29 cellular contexts compared by ENCODE assay signal in the genomic region with DNA sequence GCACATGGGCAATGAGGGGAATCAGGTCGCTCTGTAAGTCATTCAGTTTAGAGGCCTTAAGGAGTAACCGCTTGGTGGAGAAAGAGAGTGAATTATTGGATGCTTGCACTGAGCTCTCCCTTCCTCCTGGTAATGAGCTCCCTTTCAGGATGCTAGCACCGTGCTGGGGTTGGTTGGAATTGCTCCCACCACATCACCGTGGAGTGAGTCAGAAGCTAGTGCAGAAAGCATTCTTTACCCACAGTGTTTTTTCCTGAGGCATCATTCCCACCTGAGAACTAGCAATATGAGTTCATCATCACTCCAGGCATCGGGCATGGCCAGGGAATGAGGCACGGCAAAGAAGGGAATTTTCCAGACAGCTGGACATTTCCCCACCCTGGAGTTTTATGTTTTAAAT. TPM values are rescaled to one million over a fixed set of nuclear protein-coding genes. Genes with fewer than 3 reads are reported as not detected.
DNase-seq lines count a peak whose midpoint lies in the region; ATAC-seq, FAIRE-seq and TF ChIP-seq lines count a peak whose summit lies in the region.
"Had no signal": no experiment of that assay in that cellular context is flagged by ENCODE, and none has a peak within 500 bp of the region (broad histone marks: within the 10 kb centered on the region; RNA-seq: fewer than 3 reads in every experiment).

No MANE protein-coding gene starts in this region.

- in situ Hi-C loops in astrocyte of the spinal cord (cut with HindIII; ENCODE audit: low sequenced_read_pairs) (no loop called here), KBM-7 (cut with MboI; ENCODE audit: low pct_unique_long_range_greater_than_20kb, low sequenced_read_pairs) (no loop called here)

- no peaks in the 10 kb centered on the region for H3K27me3 Mint-ChIP-seq in HFFc6 (ENCODE audit: insufficient read depth)

- no peak for TF ChIP-seq CTCF in astrocyte of the spinal cord (IDR thresholded peaks at IDR 0.05; ENCODE audit: low read depth, low read length)
- TF ChIP-seq CTCF in thoracic aorta (IDR thresholded peaks at IDR 0.05), result no peak
- no peak for TF ChIP-seq CTCF in HFFc6 (IDR thresholded peaks at IDR 0.05)

- no peaks in the 10 kb centered on the region for H3K9me3 ChIP-seq in thoracic aorta
- H3K9me3 ChIP-seq: HAP-1, heart left ventricle, psoas muscle had no signal

- H3K4me3 Mint-ChIP-seq in HFFc6, result no peak overlapping the region
- H3K4me3 Mint-ChIP-seq: activated CD4-positive, alpha-beta T cell treated with anti-CD3 and anti-CD28 coated beads for 36 hours; activated naive CD8-positive, alpha-beta T cell treated with anti-CD3 and anti-CD28 coated beads for 36 hours; B cell; CD8-positive, alpha-beta memory T cell; memory B cell; stimulated activated naive B cell treated with anti-CD40 and anti-IgM and Interleukin-4, amounts not matched to agents 10 μg/mL and 1 μg/mL and 100 μg/mL, for 72 hours had no signal

- peaks cover 12 to 29% of the 10 kb centered on the region in 2 donors for H3K4me1 ChIP-seq in thoracic aorta (ENCODE audit: control insufficient read depth in 1 of 2, low read depth in 2 of 2)
- H3K4me1 ChIP-seq: HAP-1 had no signal

- H3K27me3 ChIP-seq in thoracic aorta (replicated peaks; ENCODE audit: insufficient read depth), result no peaks in the 10 kb centered on the region
- H3K27me3 ChIP-seq: heart left ventricle had no signal

- peaks cover 36% of the 10 kb centered on the region for H3K4me1 Mint-ChIP-seq in HFFc6 (ENCODE audit: low read depth)
- H3K4me1 Mint-ChIP-seq: B cell; CD8-positive, alpha-beta memory T cell; memory B cell; stimulated activated naive B cell treated with anti-CD40 and anti-IgM and Interleukin-4, amounts not matched to agents 10 μg/mL and 1 μg/mL and 100 μg/mL, for 72 hours had no signal

- FAIRE-seq in G401.6 (lab: Jason Lieb, UNC), result peak; percentile 98

- no peaks in the 10 kb centered on the region for H3K36me3 ChIP-seq in thoracic aorta
- H3K36me3 ChIP-seq: HAP-1, heart left ventricle had no signal

- ATAC-seq in thoracic aorta (ENCODE audit: insufficient number of reproducible peaks, low FRiP score, low read depth) (no peak), HG03039 (IDR thresholded peaks at IDR 0.05; ENCODE audit: unreplicated experiment) (no peak)
- ATAC-seq: activated CD4-positive, alpha-beta T cell treated with anti-CD3 and anti-CD28 coated beads for 36 hours; psoas muscle; stimulated activated naive B cell treated with anti-CD40 and anti-IgM and Interleukin-4, amounts not matched to agents 10 μg/mL and 1 μg/mL and 100 μg/mL, for 72 hours had no signal

- H3K36me3 Mint-ChIP-seq in HFFc6 (ENCODE audit: low read depth), result no peaks in the 10 kb centered on the region
- H3K36me3 Mint-ChIP-seq: activated naive CD8-positive, alpha-beta T cell treated with anti-CD3 and anti-CD28 coated beads for 36 hours; CD8-positive, alpha-beta memory T cell; memory B cell; stimulated activated naive B cell treated with anti-CD40 and anti-IgM and Interleukin-4, amounts not matched to agents 10 μg/mL and 1 μg/mL and 100 μg/mL, for 72 hours had no signal

- DNase-seq in astrocyte of the spinal cord (ENCODE audit: low read depth, low spot score) (peak; percentile 27), islet precursor cell (peak; percentile 82), thoracic aorta (ENCODE audit: low spot score) (no peak), NCI-H2029 (lab: John Stamatoyannopoulos, UW) (no peak), HFFc6 (no peak), KBM-7 (no peak)
- DNase-seq: activated CD4-positive, alpha-beta T cell treated with anti-CD3 and anti-CD28 coated beads for 36 hours; activated effector memory CD4-positive, alpha-beta T cell treated with Interleukin-2 at 50 U/mL for 16 hours; activated naive CD8-positive, alpha-beta T cell treated with anti-CD3 and anti-CD28 coated beads for 36 hours; activated T-cell treated with anti-CD3 and anti-CD28 coated beads for 4 hours; aorta; CD8-positive, alpha-beta memory T cell; cerebellar nuclear complex; dorsolateral prefrontal cortex; GDM1; heart left ventricle; KG1; NCI-H1436; psoas muscle; stimulated activated CD4-positive, alpha-beta T cell treated with anti-CD3 and anti-CD28 coated beads, Interleukin-15, amount 100 ng/mL, for 24 hours; stimulated activated naive B cell treated with anti-CD40 and anti-IgM and Interleukin-4, amounts not matched to agents 10 μg/mL and 1 μg/mL and 100 μg/mL, for 72 hours; T-helper 2 cell had no signal

- H3K9me3 Mint-ChIP-seq in HFFc6, result no peaks in the 10 kb centered on the region
- H3K9me3 Mint-ChIP-seq: activated naive CD8-positive, alpha-beta T cell treated with anti-CD3 and anti-CD28 coated beads for 36 hours; memory B cell; stimulated activated naive B cell treated with anti-CD40 and anti-IgM and Interleukin-4, amounts not matched to agents 10 μg/mL and 1 μg/mL and 100 μg/mL, for 72 hours had no signal

- no peak overlapping the region for H3K4me3 ChIP-seq in astrocyte of the spinal cord (ENCODE audit: low read depth, low read length)
- no peak overlapping the region for H3K4me3 ChIP-seq in thoracic aorta
- H3K4me3 ChIP-seq: dorsolateral prefrontal cortex, HAP-1, heart left ventricle, psoas muscle had no signal

- peak overlapping the region; percentile 14 to 61 for H3K27ac ChIP-seq in thoracic aorta
- H3K27ac ChIP-seq: dorsolateral prefrontal cortex, epithelial cell of prostate, psoas muscle had no signal

- H3K27ac Mint-ChIP-seq in HFFc6, result no peak overlapping the region
- H3K27ac Mint-ChIP-seq: activated CD4-positive, alpha-beta T cell treated with anti-CD3 and anti-CD28 coated beads for 36 hours; activated naive CD8-positive, alpha-beta T cell treated with anti-CD3 and anti-CD28 coated beads for 36 hours; B cell; CD8-positive, alpha-beta memory T cell; memory B cell; stimulated activated naive B cell treated with anti-CD40 and anti-IgM and Interleukin-4, amounts not matched to agents 10 μg/mL and 1 μg/mL and 100 μg/mL, for 72 hours had no signal

RNA-seq across cellular contexts. Expression of gene ITGB6, which starts 57.6 kb away (rescaled TPM):
- under 1 TPM in 1 of 2 donors, not detected in 1; 0.99 TPM for total RNA-seq in thoracic aorta
- total RNA-seq in HFFc6 (2021; fragmentation: NEBNext Ultra II Directional; extraction: Animal tissue kit (Norgen Biotek cat#: 25700)), result under 1 TPM in 2 of 6 experiments, not detected in 4; 0.33 TPM
- total RNA-seq: activated CD4-positive, alpha-beta T cell treated with anti-CD3 and anti-CD28 coated beads for 36 hours; activated naive CD8-positive, alpha-beta T cell treated with anti-CD3 and anti-CD28 coated beads for 36 hours; B cell; CD8-positive, alpha-beta memory T cell; dorsolateral prefrontal cortex; NCI-H460 had no signal

Comparison
In these comparisons a context has a peak if more than half of its experiments do, and no peak if none do; other contexts are left out.
1. DNase-seq: peak in astrocyte of the spinal cord (single experiment) and islet precursor cell (single experiment); none in thoracic aorta (single experiment), NCI-H2029 (single experiment), HFFc6 (single experiment) and KBM-7 (single experiment).